Comparison of ENCODE assay signal across 2 cellular contexts in the genomic region with DNA sequence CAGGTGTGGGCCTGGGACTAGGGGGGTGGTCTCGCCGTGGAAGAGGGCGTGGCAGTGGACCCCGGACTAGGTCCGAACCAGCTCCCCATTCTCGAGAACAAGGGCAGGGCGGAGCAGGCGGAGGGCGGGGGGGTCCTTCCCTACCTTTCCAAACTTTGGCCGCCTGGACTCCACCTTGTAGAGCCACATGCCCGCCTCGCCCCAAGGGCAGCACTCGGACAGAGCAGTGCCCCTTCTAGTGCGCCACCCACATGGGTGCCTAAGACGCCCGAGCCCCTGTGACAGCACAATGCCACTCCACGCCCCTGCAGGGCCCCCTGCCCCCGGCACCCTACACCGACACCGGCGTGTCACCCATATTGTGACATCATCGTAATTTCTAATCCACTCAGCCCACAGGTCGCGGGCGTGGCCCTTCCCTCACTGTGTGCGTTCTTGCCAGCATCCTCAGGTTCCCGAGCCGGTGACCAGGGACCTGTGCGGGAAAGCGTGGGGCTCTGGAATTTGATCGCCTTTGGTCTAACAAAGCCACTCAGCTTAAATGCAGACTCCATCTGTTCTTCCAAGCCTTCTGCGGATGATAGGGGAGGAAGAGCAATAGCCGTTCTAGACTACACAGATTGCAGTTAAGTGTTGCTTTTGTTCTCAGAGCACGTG.
TF ChIP-seq lines count a peak whose summit lies in the region.

No MANE protein-coding gene starts in this region.

TF ChIP-seq in WTC11, 78 proteins besides CTCF, POLR2A, EP300 and RAD21:
- TF ChIP-seq, protein P1, sequence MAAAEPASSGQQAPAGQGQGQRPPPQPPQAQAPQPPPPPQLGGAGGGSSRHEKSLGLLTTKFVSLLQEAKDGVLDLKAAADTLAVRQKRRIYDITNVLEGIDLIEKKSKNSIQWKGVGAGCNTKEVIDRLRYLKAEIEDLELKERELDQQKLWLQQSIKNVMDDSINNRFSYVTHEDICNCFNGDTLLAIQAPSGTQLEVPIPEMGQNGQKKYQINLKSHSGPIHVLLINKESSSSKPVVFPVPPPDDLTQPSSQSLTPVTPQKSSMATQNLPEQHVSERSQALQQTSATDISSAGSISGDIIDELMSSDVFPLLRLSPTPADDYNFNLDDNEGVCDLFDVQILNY (CRISPR knock-in tag; IDR thresholded peaks at IDR 0.05): peak; percentile 2; the same call in 1 of the 2 replicates
- TF ChIP-seq, protein P2, sequence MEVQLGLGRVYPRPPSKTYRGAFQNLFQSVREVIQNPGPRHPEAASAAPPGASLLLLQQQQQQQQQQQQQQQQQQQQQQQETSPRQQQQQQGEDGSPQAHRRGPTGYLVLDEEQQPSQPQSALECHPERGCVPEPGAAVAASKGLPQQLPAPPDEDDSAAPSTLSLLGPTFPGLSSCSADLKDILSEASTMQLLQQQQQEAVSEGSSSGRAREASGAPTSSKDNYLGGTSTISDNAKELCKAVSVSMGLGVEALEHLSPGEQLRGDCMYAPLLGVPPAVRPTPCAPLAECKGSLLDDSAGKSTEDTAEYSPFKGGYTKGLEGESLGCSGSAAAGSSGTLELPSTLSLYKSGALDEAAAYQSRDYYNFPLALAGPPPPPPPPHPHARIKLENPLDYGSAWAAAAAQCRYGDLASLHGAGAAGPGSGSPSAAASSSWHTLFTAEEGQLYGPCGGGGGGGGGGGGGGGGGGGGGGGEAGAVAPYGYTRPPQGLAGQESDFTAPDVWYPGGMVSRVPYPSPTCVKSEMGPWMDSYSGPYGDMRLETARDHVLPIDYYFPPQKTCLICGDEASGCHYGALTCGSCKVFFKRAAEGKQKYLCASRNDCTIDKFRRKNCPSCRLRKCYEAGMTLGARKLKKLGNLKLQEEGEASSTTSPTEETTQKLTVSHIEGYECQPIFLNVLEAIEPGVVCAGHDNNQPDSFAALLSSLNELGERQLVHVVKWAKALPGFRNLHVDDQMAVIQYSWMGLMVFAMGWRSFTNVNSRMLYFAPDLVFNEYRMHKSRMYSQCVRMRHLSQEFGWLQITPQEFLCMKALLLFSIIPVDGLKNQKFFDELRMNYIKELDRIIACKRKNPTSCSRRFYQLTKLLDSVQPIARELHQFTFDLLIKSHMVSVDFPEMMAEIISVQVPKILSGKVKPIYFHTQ (CRISPR knock-in tag; IDR thresholded peaks at IDR 0.05): no peak
- TF ChIP-seq ZNF416 (CRISPR knock-in tag; IDR thresholded peaks at IDR 0.05) (no peak), ZNF671 (CRISPR knock-in tag; IDR thresholded peaks at IDR 0.05) (no peak), NFE2L1 (CRISPR knock-in tag; IDR thresholded peaks at IDR 0.05) (no peak), ELF4 (CRISPR knock-in tag; IDR thresholded peaks at IDR 0.05; ENCODE audit: low read depth) (no peak), RORB (CRISPR knock-in tag; IDR thresholded peaks at IDR 0.05) (no peak), ATF1 (CRISPR knock-in tag; IDR thresholded peaks at IDR 0.05) (no peak), RELA (CRISPR knock-in tag; IDR thresholded peaks at IDR 0.05; ENCODE audit: borderline replicate concordance) (0 out of 2 replicates have a peak, but pooled peaks have one; percentile 7), TEAD1 (CRISPR knock-in tag; IDR thresholded peaks at IDR 0.05) (0 out of 2 replicates have a peak, but pooled peaks have one; percentile 51), SP1 (CRISPR knock-in tag; conservative IDR thresholded peaks at IDR 0.05) (no peak), TCF7 (CRISPR knock-in tag; IDR thresholded peaks at IDR 0.05; ENCODE audit: low read depth) (no peak), GTF2I (CRISPR knock-in tag; conservative IDR thresholded peaks at IDR 0.05) (no peak)
- TF ChIP-seq, protein P3, sequence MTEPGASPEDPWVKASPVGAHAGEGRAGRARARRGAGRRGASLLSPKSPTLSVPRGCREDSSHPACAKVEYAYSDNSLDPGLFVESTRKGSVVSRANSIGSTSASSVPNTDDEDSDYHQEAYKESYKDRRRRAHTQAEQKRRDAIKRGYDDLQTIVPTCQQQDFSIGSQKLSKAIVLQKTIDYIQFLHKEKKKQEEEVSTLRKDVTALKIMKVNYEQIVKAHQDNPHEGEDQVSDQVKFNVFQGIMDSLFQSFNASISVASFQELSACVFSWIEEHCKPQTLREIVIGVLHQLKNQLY (CRISPR knock-in tag; IDR thresholded peaks at IDR 0.05): no peak
- TF ChIP-seq, protein P4, sequence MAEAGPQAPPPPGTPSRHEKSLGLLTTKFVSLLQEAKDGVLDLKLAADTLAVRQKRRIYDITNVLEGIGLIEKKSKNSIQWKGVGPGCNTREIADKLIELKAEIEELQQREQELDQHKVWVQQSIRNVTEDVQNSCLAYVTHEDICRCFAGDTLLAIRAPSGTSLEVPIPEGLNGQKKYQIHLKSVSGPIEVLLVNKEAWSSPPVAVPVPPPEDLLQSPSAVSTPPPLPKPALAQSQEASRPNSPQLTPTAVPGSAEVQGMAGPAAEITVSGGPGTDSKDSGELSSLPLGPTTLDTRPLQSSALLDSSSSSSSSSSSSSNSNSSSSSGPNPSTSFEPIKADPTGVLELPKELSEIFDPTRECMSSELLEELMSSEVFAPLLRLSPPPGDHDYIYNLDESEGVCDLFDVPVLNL (CRISPR knock-in tag; IDR thresholded peaks at IDR 0.05; ENCODE audit: borderline replicate concordance, low read depth): no peak
- TF ChIP-seq, protein P5, sequence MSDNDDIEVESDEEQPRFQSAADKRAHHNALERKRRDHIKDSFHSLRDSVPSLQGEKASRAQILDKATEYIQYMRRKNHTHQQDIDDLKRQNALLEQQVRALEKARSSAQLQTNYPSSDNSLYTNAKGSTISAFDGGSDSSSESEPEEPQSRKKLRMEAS (CRISPR knock-in tag; IDR thresholded peaks at IDR 0.05): peak; percentile 29; the same call in 1 of the 2 replicates
TF ChIP-seq in WTC11: peak in this region for 4.

TF ChIP-seq in H1, 55 proteins besides CTCF, POLR2A, EP300 and RAD21 (continues in another document):
- TF ChIP-seq SUZ12 (IDR thresholded peaks at IDR 0.05; ENCODE audit: low read length): no peak
- TF ChIP-seq JUND (IDR thresholded peaks at IDR 0.05; ENCODE audit: low read length): no peak
- TF ChIP-seq CBX8 (IDR thresholded peaks at IDR 0.05; ENCODE audit: borderline replicate concordance, low read depth, low read length): no peak
- TF ChIP-seq SP2 (IDR thresholded peaks at IDR 0.05; ENCODE audit: low read length): no peak
- no peak for TF ChIP-seq SIRT6 (IDR thresholded peaks at IDR 0.05; ENCODE audit: low read length)
- no peak for TF ChIP-seq SRF (IDR thresholded peaks at IDR 0.05; ENCODE audit: low read depth, low read length)
- TF ChIP-seq TAF7 (optimal IDR thresholded peaks at IDR 0.05; ENCODE audit: borderline replicate concordance, low read depth, low read length): no peak
- 0 out of 2 replicates have a peak, but pooled peaks have one; percentile 5 for TF ChIP-seq CREB1 (IDR thresholded peaks at IDR 0.05)
- TF ChIP-seq HDAC2 (IDR thresholded peaks at IDR 0.05; ENCODE audit: borderline replicate concordance in 1 of 2, low read depth in 2 of 2, low read length in 2 of 2): no peak
- TF ChIP-seq JUN (IDR thresholded peaks at IDR 0.05; ENCODE audit: low read depth, low read length): no peak
- TF ChIP-seq HDAC6 (IDR thresholded peaks at IDR 0.05; ENCODE audit: low read depth, low read length): no peak
- TF ChIP-seq CEBPB (IDR thresholded peaks at IDR 0.05; ENCODE audit: low read depth, low read length): no peak
- TF ChIP-seq RNF2 (IDR thresholded peaks at IDR 0.05; ENCODE audit: borderline replicate concordance, low read depth, low read length, missing control alignments, poor library complexity, severe bottlenecking): no peak
- 0 out of 2 replicates have a peak, but pooled peaks have one; percentile 10 for TF ChIP-seq BACH1 (IDR thresholded peaks at IDR 0.05; ENCODE audit: low read length)
- 0 out of 4 replicates have a peak, but pooled peaks of 1 of the 2 experiments have one; percentile 56 for TF ChIP-seq SIN3A (conservative IDR thresholded peaks at IDR 0.05 in 1 of 2, IDR thresholded peaks at IDR 0.05 in 1 of 2; ENCODE audit: low read depth in 1 of 2, low read length in 2 of 2)
- no peak for TF ChIP-seq MAFK (IDR thresholded peaks at IDR 0.05; ENCODE audit: low read depth, low read length)
- TF ChIP-seq, protein P5 (IDR thresholded peaks at IDR 0.05): peak; percentile 33; the same call in 1 of the 2 replicates
- TF ChIP-seq KDM1A (IDR thresholded peaks at IDR 0.05; ENCODE audit: borderline replicate concordance, low read length): no peak
- no peak for TF ChIP-seq TBP (IDR thresholded peaks at IDR 0.05; ENCODE audit: low read depth, low read length)
- TF ChIP-seq CBX5 (IDR thresholded peaks at IDR 0.05; ENCODE audit: low read depth, low read length): no peak
- TF ChIP-seq FOSL1 (IDR thresholded peaks at IDR 0.05; ENCODE audit: insufficient read depth, low read depth, low read length): no peak
- TF ChIP-seq BCL11A (IDR thresholded peaks at IDR 0.05; ENCODE audit: low read depth in 2 of 2, low read length in 2 of 2): no peak
- no peak for TF ChIP-seq TAF1 (IDR thresholded peaks at IDR 0.05; ENCODE audit: low read depth, low read length)
- no peak for TF ChIP-seq BRCA1 (IDR thresholded peaks at IDR 0.05; ENCODE audit: low read depth, low read length)
- peak; percentile 80 for TF ChIP-seq KDM4A (IDR thresholded peaks at IDR 0.05; ENCODE audit: low read depth, low read length, severe bottlenecking)
- TF ChIP-seq, protein P6, sequence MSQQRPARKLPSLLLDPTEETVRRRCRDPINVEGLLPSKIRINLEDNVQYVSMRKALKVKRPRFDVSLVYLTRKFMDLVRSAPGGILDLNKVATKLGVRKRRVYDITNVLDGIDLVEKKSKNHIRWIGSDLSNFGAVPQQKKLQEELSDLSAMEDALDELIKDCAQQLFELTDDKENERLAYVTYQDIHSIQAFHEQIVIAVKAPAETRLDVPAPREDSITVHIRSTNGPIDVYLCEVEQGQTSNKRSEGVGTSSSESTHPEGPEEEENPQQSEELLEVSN (IDR thresholded peaks at IDR 0.05): no peak
- no peak for TF ChIP-seq EGR1 (IDR thresholded peaks at IDR 0.05; ENCODE audit: borderline replicate concordance, low read depth, low read length)
- TF ChIP-seq RFX5 (IDR thresholded peaks at IDR 0.05; ENCODE audit: borderline replicate concordance, low read depth, low read length): no peak
- TF ChIP-seq TEAD4 (IDR thresholded peaks at IDR 0.05; ENCODE audit: low read depth, low read length): no peak
- TF ChIP-seq NRF1 (IDR thresholded peaks at IDR 0.05; ENCODE audit: low read depth, low read length): no peak
- peak; percentile 43; the same call in 1 of the 2 replicates for TF ChIP-seq PHF8 (conservative IDR thresholded peaks at IDR 0.05; ENCODE audit: low read depth, low read length)
- no peak for TF ChIP-seq SP4 (IDR thresholded peaks at IDR 0.05; ENCODE audit: low read length)
- TF ChIP-seq GTF2F1 (IDR thresholded peaks at IDR 0.05; ENCODE audit: borderline replicate concordance, low read depth, low read length): no peak
- no peak for TF ChIP-seq RBBP5 (IDR thresholded peaks at IDR 0.05; ENCODE audit: borderline replicate concordance, low read depth, low read length)
- TF ChIP-seq NANOG (IDR thresholded peaks at IDR 0.05; ENCODE audit: insufficient read depth, low read depth, low read length, poor library complexity, severe bottlenecking): no peak
- TF ChIP-seq ASH2L (IDR thresholded peaks at IDR 0.05; ENCODE audit: low read length): peak; percentile 18
